8 cellular contexts compared by ENCODE assay signal in the genomic region with DNA sequence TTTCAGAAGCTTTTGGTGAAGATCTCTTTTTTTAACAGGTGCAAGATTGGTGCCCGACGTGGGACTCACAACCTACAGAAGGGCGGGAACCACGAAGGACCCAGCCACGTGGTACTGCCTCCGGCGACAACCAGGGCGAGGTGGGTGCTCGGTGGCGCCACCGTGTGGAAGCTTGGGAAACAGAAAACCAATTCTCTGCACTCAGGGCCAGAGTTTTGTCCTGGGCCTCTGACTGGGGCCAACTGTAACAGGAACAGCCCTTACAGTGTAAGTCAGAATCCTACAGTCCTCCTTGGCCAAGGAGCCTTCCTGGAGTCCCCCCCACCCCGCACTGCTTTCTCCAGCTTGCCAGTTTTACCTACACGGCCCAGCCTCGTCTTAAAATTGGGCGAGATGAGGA. TPM values are rescaled to one million over a fixed set of nuclear protein-coding genes. Genes with fewer than 3 reads are reported as not detected.
DNase-seq lines count a peak whose midpoint lies in the region; ATAC-seq, FAIRE-seq and TF ChIP-seq lines count a peak whose summit lies in the region.

No MANE protein-coding gene starts in this region.

- 13% methylated on average over 15 of the region's 15 CpGs for WGBS in A549 (ENCODE audit: missing lambda C conversion rate)

- 0 out of 3 replicates have a peak, but pooled peaks cover 6% of the 10 kb centered on the region for H3K9me3 ChIP-seq in A549

- no peak overlapping the region for H3K4me3 ChIP-seq in A549
- H3K4me3 ChIP-seq in astrocyte of the spinal cord (ENCODE audit: low read depth, low read length): no peak overlapping the region

- TF ChIP-seq POLR2A in A549 (IDR thresholded peaks at IDR 0.05; ENCODE audit: low read length): no peak

- in situ Hi-C loops in astrocyte of the spinal cord (cut with HindIII; ENCODE audit: low sequenced_read_pairs): no loop called here

- peak; percentile 40 to 47 for DNase-seq in A549 (ENCODE audit: low read depth in 1 of 2, low spot score in 1 of 2)
- peak; percentile 51 for DNase-seq in GM20000 (ENCODE audit: low spot score)
- peak; percentile 11 for DNase-seq in SW480 (ENCODE audit: low spot score)
- no peak for DNase-seq in astrocyte of the spinal cord (ENCODE audit: low read depth, low spot score)
- peak; percentile 19 for DNase-seq in left kidney (ENCODE audit: low read depth, low spot score)
- DNase-seq in stimulated activated CD8-positive, alpha-beta memory T cell treated with anti-CD3 and anti-CD28 coated beads, Interleukin-4, amount 100 ng/mL, for 48 hours: peak; percentile 79
- no peak for DNase-seq in midbrain (lab: John Stamatoyannopoulos, UW)

- CTCF ChIA-PET in A549 (lab: Yijun Ruan, JAX): interaction anchor here (0.9 to 3.8 kb wide), 6 partner anchors 9 to 75 kb away, joined by 3 to 15 read pairs (median 4); a partner anchor contains a TSS

- no peak for FAIRE-seq in A549 (lab: Jason Lieb, UNC)

- ATAC-seq in A549 (peak in 1 of 2 experiments; percentile 83; a peak in 3 of 6 replicates), HG03457 (IDR thresholded peaks at IDR 0.05; ENCODE audit: unreplicated experiment) (no peak)

- no peak overlapping the region for H3K4me2 ChIP-seq in A549

- TF ChIP-seq EP300 in A549 (IDR thresholded peaks at IDR 0.05): no peak

- POLR2A ChIA-PET in A549 (lab: Yijun Ruan, JAX): no interaction called here

- no peaks in the 10 kb centered on the region for H3K4me1 ChIP-seq in A549

- H3K27ac ChIP-seq in A549: no peak overlapping the region

- TF ChIP-seq CTCF in A549 (IDR thresholded peaks at IDR 0.05): peak; percentile 25; the same call in 1 of the 3 replicates
- peak; percentile 29 for TF ChIP-seq CTCF in GM20000 (IDR thresholded peaks at IDR 0.05; ENCODE audit: extremely low read depth, missing control alignments)
- TF ChIP-seq CTCF in astrocyte of the spinal cord (IDR thresholded peaks at IDR 0.05; ENCODE audit: low read depth, low read length): peak; percentile 26

- TF ChIP-seq RAD21 in A549 (conservative IDR thresholded peaks at IDR 0.05 in 1 of 2, IDR thresholded peaks at IDR 0.05 in 1 of 2): peak in 1 of 2 experiments; percentile 27; a peak in 2 of 5 replicates

TF ChIP-seq in A549, 52 proteins besides CTCF, POLR2A, EP300 and RAD21 (continues in another document):
- no peak for TF ChIP-seq RFX5 (IDR thresholded peaks at IDR 0.05)
- no peak for TF ChIP-seq MAFK (IDR thresholded peaks at IDR 0.05; ENCODE audit: partially characterized antibody)
- no peak for TF ChIP-seq KDM5A (IDR thresholded peaks at IDR 0.05)
- TF ChIP-seq KDM1A (IDR thresholded peaks at IDR 0.05; ENCODE audit: low read depth): no peak
- no peak for TF ChIP-seq FOXS1 (CRISPR knock-in tag; IDR thresholded peaks at IDR 0.05)
- TF ChIP-seq, protein P1, sequence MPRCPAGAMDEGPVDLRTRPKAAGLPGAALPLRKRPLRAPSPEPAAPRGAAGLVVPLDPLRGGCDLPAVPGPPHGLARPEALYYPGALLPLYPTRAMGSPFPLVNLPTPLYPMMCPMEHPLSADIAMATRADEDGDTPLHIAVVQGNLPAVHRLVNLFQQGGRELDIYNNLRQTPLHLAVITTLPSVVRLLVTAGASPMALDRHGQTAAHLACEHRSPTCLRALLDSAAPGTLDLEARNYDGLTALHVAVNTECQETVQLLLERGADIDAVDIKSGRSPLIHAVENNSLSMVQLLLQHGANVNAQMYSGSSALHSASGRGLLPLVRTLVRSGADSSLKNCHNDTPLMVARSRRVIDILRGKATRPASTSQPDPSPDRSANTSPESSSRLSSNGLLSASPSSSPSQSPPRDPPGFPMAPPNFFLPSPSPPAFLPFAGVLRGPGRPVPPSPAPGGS (IDR thresholded peaks at IDR 0.05): no peak
- TF ChIP-seq CBX2 (IDR thresholded peaks at IDR 0.05; ENCODE audit: borderline replicate concordance, low read depth): no peak
- no peak for TF ChIP-seq GATA3 (IDR thresholded peaks at IDR 0.05; ENCODE audit: borderline replicate concordance)
- TF ChIP-seq, protein P2, sequence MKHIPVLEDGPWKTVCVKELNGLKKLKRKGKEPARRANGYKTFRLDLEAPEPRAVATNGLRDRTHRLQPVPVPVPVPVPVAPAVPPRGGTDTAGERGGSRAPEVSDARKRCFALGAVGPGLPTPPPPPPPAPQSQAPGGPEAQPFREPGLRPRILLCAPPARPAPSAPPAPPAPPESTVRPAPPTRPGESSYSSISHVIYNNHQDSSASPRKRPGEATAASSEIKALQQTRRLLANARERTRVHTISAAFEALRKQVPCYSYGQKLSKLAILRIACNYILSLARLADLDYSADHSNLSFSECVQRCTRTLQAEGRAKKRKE (CRISPR knock-in tag; IDR thresholded peaks at IDR 0.05; ENCODE audit: low read depth): no peak
- TF ChIP-seq, protein P3, sequence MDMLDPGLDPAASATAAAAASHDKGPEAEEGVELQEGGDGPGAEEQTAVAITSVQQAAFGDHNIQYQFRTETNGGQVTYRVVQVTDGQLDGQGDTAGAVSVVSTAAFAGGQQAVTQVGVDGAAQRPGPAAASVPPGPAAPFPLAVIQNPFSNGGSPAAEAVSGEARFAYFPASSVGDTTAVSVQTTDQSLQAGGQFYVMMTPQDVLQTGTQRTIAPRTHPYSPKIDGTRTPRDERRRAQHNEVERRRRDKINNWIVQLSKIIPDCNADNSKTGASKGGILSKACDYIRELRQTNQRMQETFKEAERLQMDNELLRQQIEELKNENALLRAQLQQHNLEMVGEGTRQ (IDR thresholded peaks at IDR 0.05): 0 out of 2 replicates have a peak, but pooled peaks have one; percentile 41
- TF ChIP-seq, protein P4, sequence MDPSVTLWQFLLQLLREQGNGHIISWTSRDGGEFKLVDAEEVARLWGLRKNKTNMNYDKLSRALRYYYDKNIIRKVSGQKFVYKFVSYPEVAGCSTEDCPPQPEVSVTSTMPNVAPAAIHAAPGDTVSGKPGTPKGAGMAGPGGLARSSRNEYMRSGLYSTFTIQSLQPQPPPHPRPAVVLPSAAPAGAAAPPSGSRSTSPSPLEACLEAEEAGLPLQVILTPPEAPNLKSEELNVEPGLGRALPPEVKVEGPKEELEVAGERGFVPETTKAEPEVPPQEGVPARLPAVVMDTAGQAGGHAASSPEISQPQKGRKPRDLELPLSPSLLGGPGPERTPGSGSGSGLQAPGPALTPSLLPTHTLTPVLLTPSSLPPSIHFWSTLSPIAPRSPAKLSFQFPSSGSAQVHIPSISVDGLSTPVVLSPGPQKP (IDR thresholded peaks at IDR 0.05; ENCODE audit: low read depth, low read length): no peak
- TF ChIP-seq BHLHE40 (IDR thresholded peaks at IDR 0.05; ENCODE audit: low read depth, low read length): no peak
- TF ChIP-seq, protein P5, sequence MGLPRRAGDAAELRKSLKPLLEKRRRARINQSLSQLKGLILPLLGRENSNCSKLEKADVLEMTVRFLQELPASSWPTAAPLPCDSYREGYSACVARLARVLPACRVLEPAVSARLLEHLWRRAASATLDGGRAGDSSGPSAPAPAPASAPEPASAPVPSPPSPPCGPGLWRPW (IDR thresholded peaks at IDR 0.05): no peak
- TF ChIP-seq ESRRA (IDR thresholded peaks at IDR 0.05; ENCODE audit: borderline replicate concordance, low read length): no peak
- no peak for TF ChIP-seq CBX8 (IDR thresholded peaks at IDR 0.05)
- no peak for TF ChIP-seq HDAC2 (IDR thresholded peaks at IDR 0.05)
- TF ChIP-seq MAZ (IDR thresholded peaks at IDR 0.05; ENCODE audit: borderline replicate concordance, low read depth, low read length): no peak
- no peak for TF ChIP-seq EHF (CRISPR knock-in tag; IDR thresholded peaks at IDR 0.05)
- TF ChIP-seq NPAS2 (CRISPR knock-in tag; IDR thresholded peaks at IDR 0.05; ENCODE audit: borderline replicate concordance): no peak
- TF ChIP-seq, protein P6, sequence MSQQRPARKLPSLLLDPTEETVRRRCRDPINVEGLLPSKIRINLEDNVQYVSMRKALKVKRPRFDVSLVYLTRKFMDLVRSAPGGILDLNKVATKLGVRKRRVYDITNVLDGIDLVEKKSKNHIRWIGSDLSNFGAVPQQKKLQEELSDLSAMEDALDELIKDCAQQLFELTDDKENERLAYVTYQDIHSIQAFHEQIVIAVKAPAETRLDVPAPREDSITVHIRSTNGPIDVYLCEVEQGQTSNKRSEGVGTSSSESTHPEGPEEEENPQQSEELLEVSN (IDR thresholded peaks at IDR 0.05; ENCODE audit: borderline replicate concordance, low read depth): peak; percentile 98
- no peak for TF ChIP-seq RNF2 (IDR thresholded peaks at IDR 0.05; ENCODE audit: borderline replicate concordance, low read depth)

RNA-seq across cellular contexts. Expression of a gene that starts 11.6 kb away (rescaled TPM):
- polyA plus RNA-seq in A549 (2011; rRNA removed): not detected in 2 replicates
- not detected in 2 replicates for polyA plus RNA-seq in A549 (2012; cell fraction: cytosol; rRNA removed)
- not detected in 2 replicates for polyA plus RNA-seq in A549 (2012; cell fraction: nucleus; rRNA removed)
- not detected in 3 replicates for polyA plus RNA-seq in A549 (2017; fragmentation: RNase III; extraction: RNeasy Plus Mini Kit Qiagen cat#74134 plus additional on column Dnase treatment)
- not detected in 2 replicates for polyA minus RNA-seq in A549 (2011; rRNA and poly(A)+ RNA removed)

RNA-seq across cellular contexts. Expression of a gene that starts 13.9 kb away (rescaled TPM):
- polyA plus RNA-seq in A549 (2011; rRNA removed): not detected in 2 replicates
- not detected in 2 replicates for polyA plus RNA-seq in A549 (2012; cell fraction: cytosol; rRNA removed)
- not detected in 2 replicates for polyA plus RNA-seq in A549 (2012; cell fraction: nucleus; rRNA removed)
- not detected in 3 replicates for polyA plus RNA-seq in A549 (2017; fragmentation: RNase III; extraction: RNeasy Plus Mini Kit Qiagen cat#74134 plus additional on column Dnase treatment)
- not detected in 2 replicates for polyA minus RNA-seq in A549 (2011; rRNA and poly(A)+ RNA removed)

RNA-seq across cellular contexts. Expression of a gene that starts 29.3 kb away (rescaled TPM):
- polyA plus RNA-seq in A549 (2011; rRNA removed) (not detected in 2 replicates), A549 (2017; fragmentation: RNase III; extraction: RNeasy Plus Mini Kit Qiagen cat#74134 plus additional on column Dnase treatment) (not detected in 3 replicates)
- polyA plus RNA-seq in A549 (2012; cell fraction: cytosol; rRNA removed): not detected in 2 replicates
- not detected in 2 replicates for polyA plus RNA-seq in A549 (2012; cell fraction: nucleus; rRNA removed)
- not detected in 2 replicates for polyA minus RNA-seq in A549 (2011; rRNA and poly(A)+ RNA removed)

RNA-seq across cellular contexts. Expression of a gene that starts 47.1 kb away (rescaled TPM):
- polyA plus RNA-seq in A549 (2011; rRNA removed) (0.86 and 0.90 TPM in 2 replicates), A549 (2017; fragmentation: RNase III; extraction: RNeasy Plus Mini Kit Qiagen cat#74134 plus additional on column Dnase treatment) (1.7 to 4.6 TPM (median 3.1 TPM) in 3 replicates)
- 0.09 and 0.39 TPM in 2 replicates for polyA plus RNA-seq in A549 (2012; cell fraction: cytosol; rRNA removed)
- not detected in 2 replicates for polyA plus RNA-seq in A549 (2012; cell fraction: nucleus; rRNA removed)
- not detected in 2 replicates for polyA minus RNA-seq in A549 (2011; rRNA and poly(A)+ RNA removed)

RNA-seq across cellular contexts. Expression of a gene that starts 55.7 kb away (rescaled TPM):
- polyA plus RNA-seq in A549 (2011; rRNA removed): not detected in 2 replicates
- polyA plus RNA-seq in A549 (2012; cell fraction: cytosol; rRNA removed): not detected in 2 replicates
- polyA plus RNA-seq in A549 (2012; cell fraction: nucleus; rRNA removed): not detected in 2 replicates
- not detected in 3 replicates for polyA plus RNA-seq in A549 (2017; fragmentation: RNase III; extraction: RNeasy Plus Mini Kit Qiagen cat#74134 plus additional on column Dnase treatment)
- polyA minus RNA-seq in A549 (2011; rRNA and poly(A)+ RNA removed): not detected in 2 replicates

Comparison
In these comparisons a context has a peak if more than half of its experiments do, and no peak if none do; other contexts are left out.
1. DNase-seq: peak in A549 (2 of 2), GM20000 (single experiment), SW480 (single experiment), left kidney (single experiment) and stimulated activated CD8-positive, alpha-beta memory T cell treated with anti-CD3 and anti-CD28 coated beads, Interleukin-4, amount 100 ng/mL, for 48 hours (single experiment); none in astrocyte of the spinal cord (single experiment) and midbrain (single experiment).
2. Peak in every context shown above with its lines, with median percentiles within 50 percentile points of each other: CTCF ChIP-seq.